In the genomic region with DNA sequence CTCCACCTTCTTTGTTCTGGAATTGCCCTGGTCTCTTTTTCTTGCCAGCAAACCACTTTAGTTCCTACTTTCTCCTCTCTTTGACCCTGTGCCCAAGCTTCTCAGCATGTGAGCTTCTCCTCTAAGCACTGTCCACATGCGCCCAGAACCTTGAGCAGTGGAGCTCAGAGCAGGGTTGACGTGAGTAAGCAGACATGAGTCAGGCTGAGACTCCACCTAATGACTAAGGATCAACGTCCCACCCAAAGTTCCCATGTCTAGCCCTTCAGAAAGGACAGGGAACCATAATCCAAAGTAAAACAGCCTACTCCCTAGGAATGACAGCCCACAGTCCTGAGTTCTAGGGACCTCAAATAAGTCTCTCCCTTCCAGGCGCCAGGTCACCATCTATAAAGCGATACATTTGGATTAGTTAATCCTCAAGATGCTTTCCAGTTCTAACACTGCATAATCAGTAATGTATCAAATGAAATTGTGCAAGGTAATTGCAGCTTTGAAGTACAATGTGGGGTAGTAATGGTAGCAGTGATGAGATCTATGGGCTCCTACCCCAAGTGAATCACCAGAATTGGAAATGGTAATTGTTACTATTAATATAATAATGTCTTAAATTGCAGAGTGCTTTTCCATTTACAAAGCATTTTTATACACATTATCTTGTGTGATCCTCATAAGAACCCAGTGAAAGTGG, we compare ENCODE assay signal across 12 cellular contexts. TPM values are rescaled to one million over a fixed set of nuclear protein-coding genes. Genes with fewer than 3 reads are reported as not detected.
DNase-seq lines count a peak whose midpoint lies in the region; ATAC-seq and TF ChIP-seq lines count a peak whose summit lies in the region.
"Had no signal": no experiment of that assay in that cellular context is flagged by ENCODE, and none has a peak within 500 bp of the region (broad histone marks: within the 10 kb centered on the region; RNA-seq: fewer than 3 reads in every experiment).

No MANE protein-coding gene starts in this region.

- H3K27me3 Mint-ChIP-seq in chondrocyte (ENCODE audit: low read depth) = no peaks in the 10 kb centered on the region

- TF ChIP-seq RAD21 in Ishikawa (IDR thresholded peaks at IDR 0.05; ENCODE audit: low read depth) = no peak

- TF ChIP-seq CTCF in AG04450 (IDR thresholded peaks at IDR 0.05; ENCODE audit: low read depth, low read length) (no peak), chondrocyte (IDR thresholded peaks at IDR 0.05) (no peak), mucosa of descending colon (IDR thresholded peaks at IDR 0.05) (no peak)

- H3K4me1 ChIP-seq in mucosa of descending colon (ENCODE audit: low read depth) = peaks cover 3% of the 10 kb centered on the region
- H3K4me1 ChIP-seq: thyroid gland had no signal

- H3K4me3 ChIP-seq in AG04450 (ENCODE audit: low read depth, low read length) (no peak overlapping the region), mucosa of descending colon (no peak overlapping the region)
- H3K4me3 ChIP-seq: skin epidermis, thyroid gland had no signal

- POLR2A ChIA-PET in AG04450 (lab: Yijun Ruan, JAX) = no interaction called here

- peak overlapping the region; percentile 75 for H3K27ac ChIP-seq in AG04450 (ENCODE audit: low read depth, low read length)
- H3K27ac ChIP-seq: thyroid gland had no signal

- no peaks in the 10 kb centered on the region for H3K9me3 Mint-ChIP-seq in chondrocyte (ENCODE audit: low read depth)

- no peak overlapping the region for H3K4me3 Mint-ChIP-seq in chondrocyte (ENCODE audit: unreplicated experiment)

- H3K4me1 Mint-ChIP-seq in chondrocyte (ENCODE audit: low read depth) = peaks cover 53% of the 10 kb centered on the region

- DNase-seq in AG04450 (ENCODE audit: low read depth, low spot score) (peak; percentile 58), chondrocyte (ENCODE audit: low spot score) (no peak), mucosa of descending colon (peak in 1 of 3 donors; percentile 23), NCI-H82 treated with DMSO at 0.1 percent for 48 hours (lab: John Stamatoyannopoulos, UW; ENCODE audit: unreplicated experiment) (no peak), ureter (ENCODE audit: low spot score) (no peak), NCI-H446 (lab: John Stamatoyannopoulos, UW) (no peak), NK-92 (lab: John Stamatoyannopoulos, UW; ENCODE audit: unreplicated experiment) (no peak)
- DNase-seq: activated naive CD4-positive, alpha-beta T cell treated with anti-CD3 and anti-CD28 coated beads, Interleukin-2, amount 50 U/mL, for 16 hours; NCI-H2029 treated with DMSO at 0.1 percent for 48 hours; thyroid gland had no signal

- H3K9me3 ChIP-seq in AG04450 (ENCODE audit: control insufficient read depth, insufficient read depth, low read length) = no peaks in the 10 kb centered on the region; the same call in 1 of the 2 replicates
- no peaks in the 10 kb centered on the region for H3K9me3 ChIP-seq in mucosa of descending colon
- H3K9me3 ChIP-seq: thyroid gland had no signal

- ATAC-seq in mucosa of descending colon = peak; percentile 96

- no peaks in the 10 kb centered on the region for H3K36me3 ChIP-seq in mucosa of descending colon (ENCODE audit: low read depth)
- H3K36me3 ChIP-seq: thyroid gland had no signal

- CTCF ChIA-PET in AG04450 (lab: Charles Lee) = interaction anchor here (0.8 kb wide), 1 partner anchor 10 kb away, joined by 3 read pairs; no protein-coding TSS in a partner anchor

- peaks cover 5% of the 10 kb centered on the region for H3K36me3 Mint-ChIP-seq in chondrocyte (ENCODE audit: low read depth)

- H3K27ac Mint-ChIP-seq in chondrocyte (ENCODE audit: unreplicated experiment) = peak overlapping the region; percentile 94

- H3K27me3 ChIP-seq in AG04450 (ENCODE audit: control insufficient read depth, insufficient read depth, low read length) = no peaks in the 10 kb centered on the region
- H3K27me3 ChIP-seq: thyroid gland had no signal

- TF ChIP-seq EP300 in Ishikawa (IDR thresholded peaks at IDR 0.05; ENCODE audit: borderline replicate concordance) = no peak

- intact Hi-C loops in mucosa of descending colon (cut with DNase I, micrococcal nuclease) = no loop called here

TF ChIP-seq in Ishikawa, 13 proteins besides CTCF, POLR2A, EP300 and RAD21:
- TF ChIP-seq TEAD4 (IDR thresholded peaks at IDR 0.05) (no peak), EGR1 (IDR thresholded peaks at IDR 0.05) (no peak)
- TF ChIP-seq, protein P1, sequence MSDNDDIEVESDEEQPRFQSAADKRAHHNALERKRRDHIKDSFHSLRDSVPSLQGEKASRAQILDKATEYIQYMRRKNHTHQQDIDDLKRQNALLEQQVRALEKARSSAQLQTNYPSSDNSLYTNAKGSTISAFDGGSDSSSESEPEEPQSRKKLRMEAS (IDR thresholded peaks at IDR 0.05) = 0 out of 2 replicates have a peak, but pooled peaks have one; percentile 32
TF ChIP-seq in Ishikawa: peak in this region for 1.

RNA-seq across cellular contexts. Expression of a gene that starts 44.5 kb away (rescaled TPM):
- 58.8 and 60.0 TPM in 2 replicates for polyA plus RNA-seq in AG04450 (2011; rRNA removed)
- polyA minus RNA-seq in AG04450 (2011; rRNA and poly(A)+ RNA removed) = 120 and 127 TPM in 2 replicates
- total RNA-seq in chondrocyte (76.1 to 87.6 TPM (median 86.7 TPM) in 3 replicates), mucosa of descending colon (100 to 1,000 TPM in 1 of 3 donors, 10 to 100 TPM in 2; 45.4 to 312 (median 62.4) TPM), ureter (87.9 TPM)
